22 cellular contexts compared by ENCODE assay signal in the genomic region with DNA sequence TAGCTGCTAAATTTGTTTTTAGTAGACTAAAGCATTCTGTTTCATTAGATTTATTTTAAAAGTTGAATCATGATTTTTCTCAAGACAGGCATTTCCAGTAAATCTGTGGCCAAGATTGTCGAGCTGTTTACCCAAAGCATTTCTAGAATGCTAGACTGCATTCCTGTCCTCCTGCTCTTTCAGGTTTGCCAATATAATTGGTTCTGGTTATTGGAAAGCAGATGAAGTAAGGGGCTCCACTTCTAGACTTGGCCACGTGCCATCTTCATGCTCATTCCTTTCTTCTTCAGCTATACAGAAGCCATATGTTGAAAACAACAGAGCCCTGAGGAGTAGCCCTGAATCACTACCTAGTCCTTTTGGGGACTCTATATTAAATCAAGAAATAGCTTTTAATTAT.
DNase-seq lines count a peak whose midpoint lies in the region; ATAC-seq, FAIRE-seq and TF ChIP-seq lines count a peak whose summit lies in the region.
"Had no signal": no experiment of that assay in that cellular context is flagged by ENCODE, and none has a peak within 500 bp of the region (broad histone marks: within the 10 kb centered on the region; RNA-seq: fewer than 3 reads in every experiment).

No MANE protein-coding gene starts in this region.

- H3K9me3 ChIP-seq in pancreas = no peaks in the 10 kb centered on the region
- H3K9me3 ChIP-seq: sigmoid colon, uterus had no signal

- no peak overlapping the region for H3K4me3 Mint-ChIP-seq in stimulated activated naive B cell treated with anti-CD40 and anti-IgM and Interleukin-4, amounts not matched to agents 10 μg/mL and 1 μg/mL and 100 μg/mL, for 72 hours
- H3K4me3 Mint-ChIP-seq: CD4-positive, CD25-positive, alpha-beta regulatory T cell; central memory CD8-positive, alpha-beta T cell; GM23338; WTC11 had no signal

- H3K9me3 Mint-ChIP-seq in stimulated activated naive B cell treated with anti-CD40 and anti-IgM and Interleukin-4, amounts not matched to agents 10 μg/mL and 1 μg/mL and 100 μg/mL, for 72 hours = no peaks in the 10 kb centered on the region
- H3K9me3 Mint-ChIP-seq: central memory CD8-positive, alpha-beta T cell; GM23338 had no signal

- peaks cover 0 to 2% of the 10 kb centered on the region in 2 donors for H3K36me3 Mint-ChIP-seq in stimulated activated naive B cell treated with anti-CD40 and anti-IgM and Interleukin-4, amounts not matched to agents 10 μg/mL and 1 μg/mL and 100 μg/mL, for 72 hours
- H3K36me3 Mint-ChIP-seq: CD4-positive, CD25-positive, alpha-beta regulatory T cell; WTC11 had no signal

- no peaks in the 10 kb centered on the region for H3K27me3 Mint-ChIP-seq in stimulated activated naive B cell treated with anti-CD40 and anti-IgM and Interleukin-4, amounts not matched to agents 10 μg/mL and 1 μg/mL and 100 μg/mL, for 72 hours

- ATAC-seq in left lobe of liver (no peak), pancreas (no peak)
- no peak for ATAC-seq in stimulated activated naive B cell treated with anti-CD40 and anti-IgM and Interleukin-4, amounts not matched to agents 10 μg/mL and 1 μg/mL and 100 μg/mL, for 72 hours (replicated peaks)
- ATAC-seq: GM23338, heart right ventricle, left colon, WTC11 had no signal

- no peaks in the 10 kb centered on the region for H3K4me1 Mint-ChIP-seq in stimulated activated naive B cell treated with anti-CD40 and anti-IgM and Interleukin-4, amounts not matched to agents 10 μg/mL and 1 μg/mL and 100 μg/mL, for 72 hours
- H3K4me1 Mint-ChIP-seq: central memory CD8-positive, alpha-beta T cell had no signal

- H3K27me3 ChIP-seq in pancreas = no peaks in the 10 kb centered on the region
- H3K27me3 ChIP-seq: heart right ventricle, sigmoid colon, uterus had no signal

- FAIRE-seq in pancreas (lab: Jason Lieb, UNC) = no peak
- FAIRE-seq: endothelial cell of umbilical vein had no signal

- TF ChIP-seq POLR2A in lower leg skin (IDR thresholded peaks at IDR 0.05) = no peak

- no peak overlapping the region for H3K27ac Mint-ChIP-seq in stimulated activated naive B cell treated with anti-CD40 and anti-IgM and Interleukin-4, amounts not matched to agents 10 μg/mL and 1 μg/mL and 100 μg/mL, for 72 hours
- H3K27ac Mint-ChIP-seq: CD4-positive, CD25-positive, alpha-beta regulatory T cell; GM23338; WTC11 had no signal

- H3K4me3 ChIP-seq in astrocyte of the spinal cord (ENCODE audit: low read depth, low read length) (no peak overlapping the region), pancreas (no peak overlapping the region), lower leg skin (ENCODE audit: low read depth, poor library complexity, severe bottlenecking) (no peak overlapping the region)
- H3K4me3 ChIP-seq: GM23338, heart right ventricle, sigmoid colon, uterus had no signal

- TF ChIP-seq CTCF in astrocyte of the spinal cord (IDR thresholded peaks at IDR 0.05; ENCODE audit: low read depth, low read length) (no peak), pancreas (IDR thresholded peaks at IDR 0.05) (no peak), lower leg skin (IDR thresholded peaks at IDR 0.05) (no peak)

- in situ Hi-C loops in astrocyte of the spinal cord (cut with HindIII; ENCODE audit: low sequenced_read_pairs) = no loop called here

- H3K36me3 ChIP-seq in pancreas = no peaks in the 10 kb centered on the region
- H3K36me3 ChIP-seq: heart right ventricle, sigmoid colon, uterus had no signal

- no peak overlapping the region for H3K27ac ChIP-seq in pancreas
- H3K27ac ChIP-seq: heart right ventricle, sigmoid colon, uterus had no signal

- 66 to 67% methylated on average over 2 of the region's 2 CpGs for WGBS in pancreas, 2 donors
- 52 to 55% methylated on average over 2 of the region's 2 CpGs for WGBS in lower leg skin, 2 donors

- DNase-seq in DMS 273 (lab: John Stamatoyannopoulos, UW; ENCODE audit: unreplicated experiment) (peak; percentile 80), NCI-H1694 (lab: John Stamatoyannopoulos, UW) (peak; percentile 5), astrocyte of the spinal cord (ENCODE audit: low read depth, low spot score) (peak; percentile 83), myocyte (ENCODE audit: low read depth) (peak; percentile 18), left lobe of liver (ENCODE audit: low spot score) (no peak), pancreas (no peak), lower leg skin (ENCODE audit: low spot score in 2 of 2) (no peak)
- no peak for DNase-seq in stimulated activated naive B cell treated with anti-CD40 and anti-IgM and Interleukin-4, amounts not matched to agents 10 μg/mL and 1 μg/mL and 100 μg/mL, for 72 hours
- DNase-seq: activated naive CD4-positive, alpha-beta T cell treated with Interleukin-2 at 50 U/mL for 16 hours; CD4-positive, CD25-positive, alpha-beta regulatory T cell; GF-D8; heart right ventricle; KBM-7; left colon; NCI-H187; sigmoid colon; stimulated activated naive CD4-positive, alpha-beta T cell treated with Interleukin-2 at 50 U/mL for 16 hours; uterus had no signal

- intact Hi-C loops in pancreas (cut with DNase I) = no loop called here
- intact Hi-C loops in lower leg skin (cut with DNase I; ENCODE audit: low total_unique reads) = no loop called here

- H3K4me1 ChIP-seq in pancreas = no peaks in the 10 kb centered on the region
- H3K4me1 ChIP-seq: uterus had no signal

Comparison
In these comparisons a context has a peak if more than half of its experiments do, and no peak if none do; other contexts are left out.
1. DNase-seq: peak in DMS 273 (single experiment), NCI-H1694 (single experiment), astrocyte of the spinal cord (single experiment) and myocyte (single experiment); none in left lobe of liver (single experiment), pancreas (0 of 6), stimulated activated naive B cell treated with anti-CD40 and anti-IgM and Interleukin-4, amounts not matched to agents 10 μg/mL and 1 μg/mL and 100 μg/mL, for 72 hours (single experiment) and lower leg skin (0 of 2).